8 cellular contexts compared by ENCODE assay signal in genomic region chr12:48002179-48002601, GRCh38. TPM values are rescaled to one million over a fixed set of nuclear protein-coding genes. Genes with fewer than 3 reads are reported as not detected.
DNase-seq lines count a peak whose midpoint lies in the region; ATAC-seq and TF ChIP-seq lines count a peak whose summit lies in the region.

No MANE protein-coding gene starts in this region.

- peak; percentile 75 for DNase-seq in Caco-2
- DNase-seq in NCI-H2171 (lab: John Stamatoyannopoulos, UW) = peak; percentile 11
- DNase-seq in endothelial cell (ENCODE audit: low spot score) = no peak
- DNase-seq in posterior vena cava (ENCODE audit: low spot score) = peak; percentile 62
- DNase-seq in hippocampal formation (lab: John Stamatoyannopoulos, UW) = no peak
- no peak for DNase-seq in SW 1271 (lab: John Stamatoyannopoulos, UW)
- DNase-seq in Ammon's horn (ENCODE audit: low spot score) = no peak

- CTCF ChIA-PET in Caco-2 (lab: Charles Lee) = interaction anchor here (0.6 to 2.1 kb wide), 10 partner anchors 15 to 1629 kb away, joined by 3 to 9 read pairs (median 4); partner anchors contain the start of genes TMEM106C and VDR

- peaks cover 8% of the 10 kb centered on the region for H3K4me1 Mint-ChIP-seq in Caco-2 (ENCODE audit: low read depth, unreplicated experiment)
- peaks cover 23% of the 10 kb centered on the region for H3K4me1 Mint-ChIP-seq in endothelial cell (ENCODE audit: unreplicated experiment)

- H3K9me3 Mint-ChIP-seq in Caco-2 (ENCODE audit: unreplicated experiment) = no peaks in the 10 kb centered on the region
- H3K9me3 Mint-ChIP-seq in endothelial cell (ENCODE audit: unreplicated experiment) = no peaks in the 10 kb centered on the region

- H3K36me3 ChIP-seq in Caco-2 (ENCODE audit: control insufficient read depth, insufficient read depth, low read length) = no peaks in the 10 kb centered on the region

- H3K36me3 Mint-ChIP-seq in Caco-2 (ENCODE audit: insufficient read depth, unreplicated experiment) (peaks cover 39% of the 10 kb centered on the region), endothelial cell (ENCODE audit: low read depth, unreplicated experiment) (no peaks in the 10 kb centered on the region)

- no peak for ATAC-seq in HG03565 (IDR thresholded peaks at IDR 0.05; ENCODE audit: unreplicated experiment)

- BruUV-seq in Caco-2 (replicated peaks; lab: Mats Ljungman, UMichigan) = no TSS peak

- POLR2A ChIA-PET in Caco-2 (lab: Charles Lee) = interaction anchor here (0.6 to 2.1 kb wide), 6 partner anchors 15 to 97 kb away, joined by 3 to 33 read pairs (median 5); partner anchors contain the start of gene VDR

- H3K4me3 ChIP-seq in Caco-2 (ENCODE audit: low read depth, low read length) = peak overlapping the region; percentile 50

- no peaks in the 10 kb centered on the region for H3K9me3 ChIP-seq in Caco-2

- intact Hi-C loops in Caco-2 (cut with micrococcal nuclease; ENCODE audit: unreplicated experiment) = loop anchor here (1.0 to 5.0 kb wide), 3 partner anchors 35 to 165 kb away; no protein-coding TSS in a partner anchor
- intact Hi-C loops in posterior vena cava (cut with DNase I) = no loop called here

- TF ChIP-seq CTCF in Caco-2 (IDR thresholded peaks at IDR 0.05; ENCODE audit: insufficient read depth in 1 of 2, low read depth in 1 of 2, low read length in 1 of 2, severe bottlenecking in 1 of 2, unreplicated experiment in 1 of 2) (no peak), endothelial cell (IDR thresholded peaks at IDR 0.05; ENCODE audit: unreplicated experiment) (no peak)

- peaks cover 23% of the 10 kb centered on the region for H3K4me1 ChIP-seq in Caco-2

- H3K4me3 Mint-ChIP-seq in Caco-2 (ENCODE audit: unreplicated experiment) (peak overlapping the region; percentile 95), endothelial cell (ENCODE audit: unreplicated experiment) (peak overlapping the region; percentile 59)

- H3K27me3 Mint-ChIP-seq in Caco-2 (ENCODE audit: insufficient read depth, unreplicated experiment) (no peaks in the 10 kb centered on the region), endothelial cell (ENCODE audit: unreplicated experiment) (peaks cover 45% of the 10 kb centered on the region)

- H3K27ac Mint-ChIP-seq in Caco-2 (ENCODE audit: unreplicated experiment) = peak overlapping the region; percentile 92
- no peak overlapping the region for H3K27ac Mint-ChIP-seq in endothelial cell (ENCODE audit: unreplicated experiment)

- H3K27me3 ChIP-seq in Caco-2 (replicated peaks; ENCODE audit: control insufficient read depth, insufficient read depth, low read length) = no peaks in the 10 kb centered on the region

RNA-seq across cellular contexts. Expression of gene COL2A1, which starts 2.1 kb away (rescaled TPM):
- total RNA-seq in Caco-2 (2022) (200 and 201 TPM in 2 replicates), endothelial cell (ENCODE audit: unreplicated experiment) (1.9 TPM), posterior vena cava (not detected)

RNA-seq across cellular contexts. Expression of gene TMEM106C, which starts 38.8 kb away (rescaled TPM):
- 247 and 281 TPM in 2 replicates for total RNA-seq in Caco-2 (2022)
- 41.0 TPM for total RNA-seq in endothelial cell (ENCODE audit: unreplicated experiment)
- total RNA-seq in posterior vena cava = 10 to 100 TPM; 29.5 to 36.1 TPM

Comparison
In these comparisons a context has a peak if more than half of its experiments do, and no peak if none do; other contexts are left out.
1. DNase-seq: peak in Caco-2 (2 of 2), NCI-H2171 (single experiment) and posterior vena cava (single experiment); none in endothelial cell (single experiment), hippocampal formation (0 of 2), SW 1271 (0 of 2) and Ammon's horn (single experiment).
2. RNA of gene COL2A1, which starts 2.1 kb away (total RNA-seq): 200 to 201 TPM in Caco-2; 1.9 TPM in endothelial cell (single experiment) and not detected in posterior vena cava; every median in the first group is over 10 times any median in the second.